26 cellular contexts compared by ENCODE assay signal in genomic region chr16:53484542-53484941, GRCh38.
"Had no signal": no experiment of that assay in that cellular context is flagged by ENCODE, and none has a peak within 500 bp of the region (broad histone marks: within the 10 kb centered on the region; RNA-seq: fewer than 3 reads in every experiment).

No MANE protein-coding gene starts in this region.

- H2AFZ ChIP-seq: hepatocyte, neural progenitor cell had no signal

- DNase-seq: cerebellar nuclear complex; effector memory CD8-positive, alpha-beta T cell; esophagus squamous epithelium; foreskin keratinocyte; islet precursor cell; lower lobe of right lung; occipital lobe; pancreas; stimulated activated CD4-positive, alpha-beta T cell treated with anti-CD3 and anti-CD28 coated beads, Interleukin-2, amount 100 ng/mL, for 24 hours; stimulated activated CD4-positive, alpha-beta T cell treated with anti-CD3 and anti-CD28 coated beads, Interleukin-4, amount 100 ng/mL, for 4 hours; stimulated activated naive CD4-positive, alpha-beta T cell; stomach; substantia nigra; transverse colon had no signal

- H3K27me3 Mint-ChIP-seq: dendritic cell treated with granulocyte-macrophage colony-stimulating factor and Interleukin-4, amounts not matched to agents 40 ng/mL and 50 ng/mL, for 4 days; effector memory CD8-positive, alpha-beta T cell; memory B cell; natural killer cell treated with Interleukin-12 subunit alpha and Interleukin-12 subunit beta and Interleukin-15 and Interleukin-18, amount 100 ng/mL, for 72 hours had no signal

- H3K4me3 Mint-ChIP-seq: dendritic cell treated with granulocyte-macrophage colony-stimulating factor and Interleukin-4, amounts not matched to agents 40 ng/mL and 50 ng/mL, for 4 days; effector memory CD8-positive, alpha-beta T cell; memory B cell; mesothelial cell of epicardium; natural killer cell treated with Interleukin-12 subunit alpha and Interleukin-12 subunit beta and Interleukin-15 and Interleukin-18, amount 100 ng/mL, for 72 hours; neural progenitor cell had no signal

- H3K27me3 ChIP-seq: esophagus squamous epithelium, foreskin keratinocyte, hepatocyte, neural progenitor cell, pancreas, stomach, transverse colon had no signal

- H3K79me2 ChIP-seq: hepatocyte had no signal

- H3K4me1 ChIP-seq: esophagus squamous epithelium, foreskin keratinocyte, lower lobe of right lung, neural progenitor cell, pancreas, prostate gland, transverse colon had no signal

- FAIRE-seq: colon, pancreas had no signal

- H3K9me3 ChIP-seq: esophagus squamous epithelium, pancreas, prostate gland, stomach, thoracic aorta, transverse colon had no signal

- H3K27ac ChIP-seq: esophagus squamous epithelium, foreskin keratinocyte, hepatocyte, lower lobe of right lung, neural progenitor cell, pancreas, prostate gland, skin epidermis, stomach, thoracic aorta, transverse colon had no signal

- H3K27ac Mint-ChIP-seq: dendritic cell treated with granulocyte-macrophage colony-stimulating factor and Interleukin-4, amounts not matched to agents 40 ng/mL and 50 ng/mL, for 4 days; memory B cell; mesothelial cell of epicardium; natural killer cell treated with Interleukin-12 subunit alpha and Interleukin-12 subunit beta and Interleukin-15 and Interleukin-18, amount 100 ng/mL, for 72 hours; neural progenitor cell had no signal

- ATAC-seq: effector memory CD8-positive, alpha-beta T cell; foreskin keratinocyte; left lobe of liver; lower lobe of right lung; natural killer cell treated with Interleukin-12 subunit alpha and Interleukin-12 subunit beta and Interleukin-15 and Interleukin-18, amount 100 ng/mL, for 72 hours; pancreas; sciatic nerve had no signal

- H3K4me3 ChIP-seq: esophagus squamous epithelium, hepatocyte, lower lobe of right lung, neural progenitor cell, pancreas, prostate gland, skin epidermis, stomach, thoracic aorta, transverse colon had no signal

- H3K9me3 Mint-ChIP-seq: dendritic cell treated with granulocyte-macrophage colony-stimulating factor and Interleukin-4, amounts not matched to agents 40 ng/mL and 50 ng/mL, for 4 days; effector memory CD8-positive, alpha-beta T cell; natural killer cell treated with Interleukin-12 subunit alpha and Interleukin-12 subunit beta and Interleukin-15 and Interleukin-18, amount 100 ng/mL, for 72 hours had no signal

- H3K4me2 ChIP-seq: hepatocyte, neural progenitor cell had no signal

- H3K9ac ChIP-seq: neural progenitor cell had no signal

- H3K4me1 Mint-ChIP-seq: mesothelial cell of epicardium, neural progenitor cell had no signal
